Comparison of ENCODE assay signal across 25 cellular contexts in the genomic region with DNA sequence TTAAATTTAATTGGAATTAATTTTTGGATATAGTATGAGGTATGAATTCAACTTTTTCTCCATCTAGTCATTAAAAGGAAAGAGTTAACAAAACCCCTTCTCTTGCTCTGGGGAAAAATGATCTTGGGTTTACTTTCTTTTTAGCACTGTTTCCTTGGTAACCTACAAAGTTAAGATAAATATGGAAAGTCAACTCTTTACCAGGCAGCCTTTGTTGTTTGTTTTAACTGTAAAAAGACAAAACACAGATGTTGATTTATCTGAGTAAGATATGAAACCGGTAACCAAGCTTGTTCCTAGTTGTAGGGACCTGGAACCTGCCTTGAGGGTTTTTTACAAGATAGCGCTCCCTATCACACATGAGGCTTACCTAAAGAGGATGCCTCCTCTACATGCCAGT. TPM values are rescaled to one million over a fixed set of nuclear protein-coding genes. Genes with fewer than 3 reads are reported as not detected.
DNase-seq lines count a peak whose midpoint lies in the region; ATAC-seq and TF ChIP-seq lines count a peak whose summit lies in the region.
"Had no signal": no experiment of that assay in that cellular context is flagged by ENCODE, and none has a peak within 500 bp of the region (broad histone marks: within the 10 kb centered on the region; RNA-seq: fewer than 3 reads in every experiment).

No MANE protein-coding gene starts in this region.

- 53 to 58% methylated on average over 2 of the region's 2 CpGs for WGBS in testis, 2 donors

- H3K36me3 ChIP-seq in testis (ENCODE audit: low read depth, missing control alignments): no peaks in the 10 kb centered on the region

- H3K4me3 Mint-ChIP-seq in T-helper 17 cell (no peak overlapping the region), nephron progenitor cell (no peak overlapping the region)
- H3K4me3 Mint-ChIP-seq: activated naive CD4-positive, alpha-beta T cell treated with anti-CD3 and anti-CD28 coated beads, Interleukin-2, amount 50 U/mL, for 24 hours; endodermal cell; memory B cell; naive thymus-derived CD8-positive, alpha-beta T cell; T-helper 1 cell treated with Interleukin-12 subunit alpha and Interleukin-12 subunit beta and Interleukin-4 antibody, amounts not matched to agents 30 μg/mL and 1 μg/mL, for 36 hours had no signal

- H3K4me1 ChIP-seq in testis: no peaks in the 10 kb centered on the region
- H3K4me1 ChIP-seq: upper lobe of left lung had no signal

- H3K27me3 ChIP-seq in testis: no peaks in the 10 kb centered on the region
- H3K27me3 ChIP-seq: upper lobe of left lung had no signal

- no peak overlapping the region for H3K4me3 ChIP-seq in testis
- H3K4me3 ChIP-seq: GM23248, upper lobe of left lung had no signal

- H3K27ac ChIP-seq in testis: no peak overlapping the region
- H3K27ac ChIP-seq: 22Rv1, GM23248, upper lobe of left lung had no signal

- H3K27me3 Mint-ChIP-seq in T-helper 17 cell: no peaks in the 10 kb centered on the region
- H3K27me3 Mint-ChIP-seq in nephron progenitor cell (ENCODE audit: low read depth, poor library complexity): no peaks in the 10 kb centered on the region
- H3K27me3 Mint-ChIP-seq: activated naive CD4-positive, alpha-beta T cell treated with anti-CD3 and anti-CD28 coated beads, Interleukin-2, amount 50 U/mL, for 24 hours; memory B cell; naive thymus-derived CD8-positive, alpha-beta T cell had no signal

- TF ChIP-seq CTCF in nephron progenitor cell (IDR thresholded peaks at IDR 0.05): no peak
- no peak for TF ChIP-seq CTCF in testis (IDR thresholded peaks at IDR 0.05)

- H3K4me1 Mint-ChIP-seq in T-helper 17 cell (peaks cover 2% of the 10 kb centered on the region), nephron progenitor cell (no peaks in the 10 kb centered on the region)
- H3K4me1 Mint-ChIP-seq: endodermal cell; memory B cell; naive thymus-derived CD8-positive, alpha-beta T cell had no signal

- no peaks in the 10 kb centered on the region for H3K9me3 ChIP-seq in T-helper 17 cell (ENCODE audit: control insufficient read depth, low read length, poor library complexity, severe bottlenecking)
- no peaks in the 10 kb centered on the region for H3K9me3 ChIP-seq in testis
- H3K9me3 ChIP-seq: upper lobe of left lung had no signal

- intact Hi-C loops in testis (cut with DNase I; ENCODE audit: low total_unique reads): no loop called here

- DNase-seq in DMS53 (lab: John Stamatoyannopoulos, UW) (peak; percentile 57), DMS53 treated with DMSO at 0.1 percent for 48 hours (lab: John Stamatoyannopoulos, UW; ENCODE audit: unreplicated experiment) (no peak), T-helper 17 cell (no peak), dedifferentiated amniotic fluid mesenchymal stem cell (ENCODE audit: extremely low spot score) (peak; percentile 39), nephron progenitor cell (no peak), NCI-H345 treated with DMSO at 0.1 percent for 48 hours (lab: John Stamatoyannopoulos, UW; ENCODE audit: unreplicated experiment) (no peak), testis (no peak)
- DNase-seq in activated CD4-positive, CD25-positive, alpha-beta regulatory T cell treated with anti-CD3 and anti-CD28 coated beads, Interleukin-2, amount 50 U/mL, for 72 hours: no peak
- DNase-seq: endodermal cell; glutamatergic neuron; GM23248; Karpas-422; left cardiac atrium; NCI-H1092 treated with DMSO at 0.1 percent for 48 hours; NCI-H2029; NCI-H446 treated with DMSO at 0.1 percent for 48 hours; stimulated activated CD4-positive, alpha-beta T cell treated with anti-CD3 and anti-CD28 coated beads, Interleukin-15, amount 100 ng/mL, for 24 hours; stimulated activated CD8-positive, alpha-beta memory T cell treated with anti-CD3 and anti-CD28 coated beads, Interleukin-4, amount 100 ng/mL, for 48 hours; upper lobe of left lung had no signal

- TF ChIP-seq POLR2A in testis (IDR thresholded peaks at IDR 0.05): no peak

- H3K36me3 Mint-ChIP-seq in T-helper 17 cell (ENCODE audit: low read depth) (no peaks in the 10 kb centered on the region), nephron progenitor cell (ENCODE audit: low read depth) (peaks cover 49% of the 10 kb centered on the region)

- ATAC-seq in T-helper 17 cell: peak; percentile 47
- ATAC-seq: left cardiac atrium; naive thymus-derived CD8-positive, alpha-beta T cell; sciatic nerve had no signal

- H3K9me3 Mint-ChIP-seq in nephron progenitor cell: no peaks in the 10 kb centered on the region
- H3K9me3 Mint-ChIP-seq: activated naive CD4-positive, alpha-beta T cell treated with anti-CD3 and anti-CD28 coated beads, Interleukin-2, amount 50 U/mL, for 24 hours; endodermal cell; memory B cell; naive thymus-derived CD8-positive, alpha-beta T cell; T-helper 1 cell treated with Interleukin-12 subunit alpha and Interleukin-12 subunit beta and Interleukin-4 antibody, amounts not matched to agents 30 μg/mL and 1 μg/mL, for 36 hours had no signal

- H3K27ac Mint-ChIP-seq in T-helper 17 cell (peak overlapping the region; percentile 69), nephron progenitor cell (peak overlapping the region; percentile 39)
- H3K27ac Mint-ChIP-seq: activated naive CD4-positive, alpha-beta T cell treated with anti-CD3 and anti-CD28 coated beads, Interleukin-2, amount 50 U/mL, for 24 hours; endodermal cell; memory B cell; T-helper 1 cell treated with Interleukin-12 subunit alpha and Interleukin-12 subunit beta and Interleukin-4 antibody, amounts not matched to agents 30 μg/mL and 1 μg/mL, for 36 hours had no signal

RNA-seq across cellular contexts. Expression of a gene that starts 10.1 kb away (rescaled TPM):
- 1 to 10 TPM; 3.4 to 4.3 TPM for total RNA-seq in T-helper 17 cell
- total RNA-seq in testis: 10 to 100 TPM; 11.1 to 12.4 TPM
- 9.4 TPM for polyA plus RNA-seq in testis (ENCODE audit: insufficient read depth, low read depth, low replicate concordance)

RNA-seq across cellular contexts. Expression of a gene that starts 37.5 kb away (rescaled TPM):
- total RNA-seq in T-helper 17 cell (1 to 10 TPM; 3.2 to 4.2 TPM), testis (10 to 100 TPM in 1 of 2 donors, 1 to 10 TPM in 1; 10.0 to 10.7 TPM)
- 7.3 TPM for polyA plus RNA-seq in testis (ENCODE audit: insufficient read depth, low read depth, low replicate concordance)

RNA-seq across cellular contexts. Expression of a gene that starts 38.0 kb away (rescaled TPM):
- total RNA-seq in T-helper 17 cell (10 to 100 TPM; 10.8 to 15.1 TPM), testis (10 to 100 TPM; 39.0 to 44.3 TPM)
- polyA plus RNA-seq in testis (ENCODE audit: insufficient read depth, low read depth, low replicate concordance): 34.6 TPM

Comparison
In these comparisons a context has a peak if more than half of its experiments do, and no peak if none do; other contexts are left out.
1. DNase-seq: peak in DMS53 (single experiment) and dedifferentiated amniotic fluid mesenchymal stem cell (single experiment); none in DMS53 treated with DMSO at 0.1 percent for 48 hours (single experiment), T-helper 17 cell (0 of 3), nephron progenitor cell (single experiment), NCI-H345 treated with DMSO at 0.1 percent for 48 hours (single experiment), activated CD4-positive, CD25-positive, alpha-beta regulatory T cell treated with anti-CD3 and anti-CD28 coated beads, Interleukin-2, amount 50 U/mL, for 72 hours (single experiment) and testis (single experiment).